Comparison of ENCODE assay signal across 25 cellular contexts in genomic region chr6:146106532-146106931, GRCh38.
"Had no signal": no experiment of that assay in that cellular context is flagged by ENCODE, and none has a peak within 500 bp of the region (broad histone marks: within the 10 kb centered on the region; RNA-seq: fewer than 3 reads in every experiment).

No MANE protein-coding gene starts in this region.

- H3K4me1 Mint-ChIP-seq: natural killer cell; nephron; stimulated activated effector memory CD8-positive, alpha-beta T cell treated with anti-CD3 and anti-CD28 coated beads, Interleukin-12 subunit alpha, Interleukin-12 subunit beta, amount 100 ng/mL, for 72 hours; stimulated activated naive B cell treated with anti-CD40 and anti-IgM and Interleukin-4, amounts not matched to agents 10 μg/mL and 1 μg/mL and 100 μg/mL, for 72 hours had no signal

- H3K36me3 ChIP-seq: neural progenitor cell, pancreas, prostate gland, right lobe of liver, sigmoid colon, stomach, thoracic aorta, thyroid gland, tibial nerve, upper lobe of left lung, vagina had no signal

- H3K4me3 Mint-ChIP-seq: natural killer cell; nephron; neural progenitor cell; stimulated activated effector memory CD8-positive, alpha-beta T cell treated with anti-CD3 and anti-CD28 coated beads, Interleukin-12 subunit alpha, Interleukin-12 subunit beta, amount 100 ng/mL, for 72 hours; stimulated activated naive B cell treated with anti-CD40 and anti-IgM and Interleukin-4, amounts not matched to agents 10 μg/mL and 1 μg/mL and 100 μg/mL, for 72 hours; stimulated activated naive CD8-positive, alpha-beta T cell treated with anti-CD3 and anti-CD28 coated beads, Interleukin-15, Interleukin-2, amounts not matched to agents 100 ng/mL and 50 ng/mL, for 24 hours had no signal

- H3K9me3 ChIP-seq: pancreas, prostate gland, right lobe of liver, thoracic aorta, thyroid gland, vagina had no signal

- H3K4me1 ChIP-seq: pancreas, prostate gland, right lobe of liver, sigmoid colon, stomach, thyroid gland, tibial nerve, upper lobe of left lung, vagina had no signal

- H3K27me3 Mint-ChIP-seq: stimulated activated naive B cell treated with anti-CD40 and anti-IgM and Interleukin-4, amounts not matched to agents 10 μg/mL and 1 μg/mL and 100 μg/mL, for 72 hours had no signal

- H3K4me3 ChIP-seq: neural progenitor cell, pancreas, prostate gland, right lobe of liver, sigmoid colon, stomach, thoracic aorta, thyroid gland, tibial nerve, upper lobe of left lung, vagina had no signal

- H2AFZ ChIP-seq: neural progenitor cell had no signal

- H3K27ac ChIP-seq: neural progenitor cell, pancreas, prostate gland, right lobe of liver, sigmoid colon, stomach, thoracic aorta, thyroid gland, tibial nerve, upper lobe of left lung, vagina had no signal

- H3K36me3 Mint-ChIP-seq: natural killer cell; stimulated activated effector memory CD8-positive, alpha-beta T cell treated with anti-CD3 and anti-CD28 coated beads, Interleukin-12 subunit alpha, Interleukin-12 subunit beta, amount 100 ng/mL, for 72 hours had no signal

- H3K4me2 ChIP-seq: neural progenitor cell had no signal

- H3K27ac Mint-ChIP-seq: natural killer cell; neural progenitor cell; stimulated activated effector memory CD8-positive, alpha-beta T cell treated with anti-CD3 and anti-CD28 coated beads, Interleukin-12 subunit alpha, Interleukin-12 subunit beta, amount 100 ng/mL, for 72 hours; stimulated activated naive B cell treated with anti-CD40 and anti-IgM and Interleukin-4, amounts not matched to agents 10 μg/mL and 1 μg/mL and 100 μg/mL, for 72 hours; stimulated activated naive CD8-positive, alpha-beta T cell treated with anti-CD3 and anti-CD28 coated beads, Interleukin-15, Interleukin-2, amounts not matched to agents 100 ng/mL and 50 ng/mL, for 24 hours had no signal

- ATAC-seq: natural killer cell; pancreas; right cardiac atrium; right lobe of liver; stimulated activated effector memory CD8-positive, alpha-beta T cell treated with anti-CD3 and anti-CD28 coated beads, Interleukin-12 subunit alpha, Interleukin-12 subunit beta, amount 100 ng/mL, for 72 hours; stimulated activated naive B cell treated with anti-CD40 and anti-IgM and Interleukin-4, amounts not matched to agents 10 μg/mL and 1 μg/mL and 100 μg/mL, for 72 hours had no signal

- DNase-seq: natural killer cell; occipital lobe; pancreas; right cardiac atrium; right lobe of liver; sigmoid colon; small intestine; stimulated activated CD4-positive, alpha-beta T cell treated with anti-CD3 and anti-CD28 coated beads, Interleukin-15, amount 100 ng/mL, for 24 hours; stimulated activated CD4-positive, alpha-beta T cell treated with anti-CD3 and anti-CD28 coated beads, Interleukin-2, amount 100 ng/mL, for 24 hours; stimulated activated CD4-positive, alpha-beta T cell treated with anti-CD3 and anti-CD28 coated beads, Interleukin-2, amount 100 ng/mL, for 48 hours; stimulated activated CD4-positive, alpha-beta T cell treated with anti-CD3 and anti-CD28 coated beads, Interleukin-4, amount 100 ng/mL, for 24 hours; stimulated activated naive B cell treated with anti-CD40 and anti-IgM and Interleukin-4, amounts not matched to agents 10 μg/mL and 1 μg/mL and 100 μg/mL, for 72 hours; stimulated activated naive CD4-positive, alpha-beta T cell treated with Interleukin-2 at 50 U/mL for 16 hours; stomach; thyroid gland; trophoblast cell; upper lobe of left lung had no signal

- H3K27me3 ChIP-seq: neural progenitor cell, pancreas, right lobe of liver, sigmoid colon, stomach, thyroid gland, tibial nerve, upper lobe of left lung, vagina had no signal
